22 cellular contexts compared by ENCODE assay signal in genomic region chr2:3043726-3044125, GRCh38.
"Had no signal": no experiment of that assay in that cellular context is flagged by ENCODE, and none has a peak within 500 bp of the region (broad histone marks: within the 10 kb centered on the region; RNA-seq: fewer than 3 reads in every experiment).

No MANE protein-coding gene starts in this region.

- H3K4me1 ChIP-seq: esophagus squamous epithelium, left lung, prostate gland, upper lobe of right lung, uterus had no signal

- H3K27ac ChIP-seq: dorsolateral prefrontal cortex, esophagus squamous epithelium, left lung, prostate gland, sigmoid colon, thoracic aorta, tibial nerve, upper lobe of right lung, uterus had no signal

- H3K4me3 ChIP-seq: dorsolateral prefrontal cortex, esophagus squamous epithelium, left lung, prostate gland, sigmoid colon, thoracic aorta, tibial nerve, upper lobe of right lung, uterus had no signal

- DNase-seq: dorsolateral prefrontal cortex; effector CD4-positive, alpha-beta T cell; esophagus squamous epithelium; foreskin melanocyte; hypothalamus; immature natural killer cell; left lung; mesenchymal stem cell; midbrain; naive thymus-derived CD4-positive, alpha-beta T cell; nucleus accumbens; right cardiac atrium; sigmoid colon; stimulated activated CD4-positive, alpha-beta T cell treated with anti-CD3 and anti-CD28 coated beads, Interleukin-2, amount 100 ng/mL, for 24 hours; stimulated activated CD4-positive, alpha-beta T cell treated with anti-CD3 and anti-CD28 coated beads, Interleukin-4, amount 100 ng/mL, for 24 hours; stimulated activated naive CD4-positive, alpha-beta T cell treated with Interleukin-2 at 50 U/mL for 16 hours; upper lobe of right lung; uterus had no signal

- H3K36me3 ChIP-seq: esophagus squamous epithelium, left lung, prostate gland, sigmoid colon, thoracic aorta, tibial nerve, upper lobe of right lung, uterus had no signal

- ATAC-seq: left lung; naive thymus-derived CD4-positive, alpha-beta T cell; right cardiac atrium; stimulated activated effector memory CD8-positive, alpha-beta T cell treated with anti-CD3 and anti-CD28 coated beads, Interleukin-12 subunit alpha, Interleukin-12 subunit beta, amount 100 ng/mL, for 72 hours had no signal

- H3K9me3 ChIP-seq: esophagus squamous epithelium, left lung, prostate gland, sigmoid colon, thoracic aorta, tibial nerve, upper lobe of right lung, uterus had no signal

- H3K27me3 ChIP-seq: sigmoid colon, tibial nerve, upper lobe of right lung, uterus had no signal
